ENCODE assay signal across 8 cellular contexts in genomic region chr6:32154514-32155161, GRCh38. TPM values are rescaled to one million over a fixed set of nuclear protein-coding genes. Genes with fewer than 3 reads are reported as not detected.
A peak's percentile ranks its signal among the peaks of the same experiment; 100 is the strongest.
DNase-seq lines count a peak whose midpoint lies in the region; ATAC-seq and TF ChIP-seq lines count a peak whose summit lies in the region.

No MANE protein-coding gene starts in this region.

- H3K36me3 ChIP-seq in Loucy (ENCODE audit: insufficient read depth, low read length) = peaks cover 11% of the 10 kb centered on the region; the same call in 1 of the 2 replicates
- H3K36me3 ChIP-seq in adipocyte (ENCODE audit: control insufficient read depth, insufficient read depth, low read length, severe bottlenecking) = peaks cover 21% of the 10 kb centered on the region
- H3K36me3 ChIP-seq in heart right ventricle = peaks cover 0 to 41% (median 23%) of the 10 kb centered on the region in 9 donors

- H3F3A ChIP-seq in Loucy (ENCODE audit: low read depth) = no peaks in the 10 kb centered on the region

- peaks cover 17% of the 10 kb centered on the region for H3K79me2 ChIP-seq in Loucy (ENCODE audit: insufficient read depth, low read length)

- ATAC-seq in GM19023 (IDR thresholded peaks at IDR 0.05; ENCODE audit: unreplicated experiment) (peak; percentile 56), SK-N-SH treated with all-trans-retinoic acid at 6 μM for 48 hours (peak; percentile 79), heart right ventricle (peak; percentile 36 to 78 (median 66)), GM18505 (IDR thresholded peaks at IDR 0.05; ENCODE audit: unreplicated experiment) (no peak)

- peak overlapping the region; percentile 60 to 96 (median 91) for H3K27ac ChIP-seq in heart right ventricle

- H3K9me3 ChIP-seq in Loucy (ENCODE audit: insufficient read depth, low read depth, low read length) (no peaks in the 10 kb centered on the region), adipocyte (ENCODE audit: control insufficient read depth, low read length) (no peaks in the 10 kb centered on the region), heart right ventricle (no peaks in the 10 kb centered on the region)

- H3K9me2 ChIP-seq in Loucy (replicated peaks; ENCODE audit: low read depth, low read length) = no peaks in the 10 kb centered on the region

- H2AFZ ChIP-seq in Loucy (ENCODE audit: low read length) = peak overlapping the region; percentile 93

- H3K9ac ChIP-seq in Loucy (ENCODE audit: low read depth, low read length, poor library complexity, severe bottlenecking) = peak overlapping the region; percentile 70
- peak overlapping the region; percentile 88 for H3K9ac ChIP-seq in adipocyte (ENCODE audit: low read length)

- TF ChIP-seq POLR2A in GM18505 (IDR thresholded peaks at IDR 0.05; ENCODE audit: borderline replicate concordance, extremely low read depth, insufficient read depth, insufficient read length) = no peak

- 5 to 7% methylated on average over 33 to 34 of the region's 34 CpGs for WGBS in heart right ventricle, 2 donors

- intact Hi-C loops in heart right ventricle (cut with DNase I) (loop anchor here in 5 of 10 donors (1.0 to 5.0 kb wide), 4 partner anchors 22 to 37 kb away; partner anchors contain the start of gene AGPAT1 (in 2 of the 5)), posterior cingulate gyrus (cut with DNase I) (loop anchor here (1.0 to 5.0 kb wide), 2 partner anchors 24 to 37 kb away; partner anchors contain the start of gene FKBPL)

- H3K4me2 ChIP-seq in Loucy (ENCODE audit: low read depth, low read length, poor library complexity, severe bottlenecking) = peak overlapping the region; percentile 93

- H4K20me1 ChIP-seq in Loucy (ENCODE audit: insufficient read depth, low read length, poor library complexity, severe bottlenecking) = no peaks in the 10 kb centered on the region

- H3K4me1 ChIP-seq in Loucy (ENCODE audit: insufficient read depth, low read length, poor library complexity, severe bottlenecking) (peaks cover 21% of the 10 kb centered on the region), adipocyte (ENCODE audit: control insufficient read depth, insufficient read depth, low read length) (peaks cover 28% of the 10 kb centered on the region), heart right ventricle (peaks cover 6 to 48% (median 30%) of the 10 kb centered on the region in 9 donors)

- DNase-seq in AG08395 (ENCODE audit: low spot score) = peak; percentile 75
- DNase-seq in adipocyte (ENCODE audit: low read depth) = peak; percentile 82
- peak; percentile 21 to 66 for DNase-seq in heart right ventricle
- peak in 7 of 10 donors; percentile 40 to 93 (median 65) for DNase-seq in posterior cingulate gyrus

- H3K4me3 ChIP-seq in Loucy (ENCODE audit: low read length, poor library complexity, severe bottlenecking) (peak overlapping the region; percentile 90), adipocyte (ENCODE audit: low read length) (peak overlapping the region; percentile 90), heart right ventricle (peak overlapping the region; percentile 58 to 91 (median 80))

- no peaks in the 10 kb centered on the region for H3K27me3 ChIP-seq in Loucy (ENCODE audit: insufficient read depth, low read length, poor library complexity, severe bottlenecking)
- peaks cover 6% of the 10 kb centered on the region for H3K27me3 ChIP-seq in adipocyte (replicated peaks; ENCODE audit: control insufficient read depth, insufficient read depth, low read length)
- H3K27me3 ChIP-seq in heart right ventricle = peaks cover 0 to 49% (median 4%) of the 10 kb centered on the region in 7 donors

- peak; percentile 63 for TF ChIP-seq CTCF in Loucy (conservative IDR thresholded peaks at IDR 0.05; ENCODE audit: low read length)
- TF ChIP-seq CTCF in heart right ventricle (IDR thresholded peaks at IDR 0.05) = peak; percentile 15 to 70 (median 58)

TF ChIP-seq in SK-N-SH treated with all-trans-retinoic acid at 6 μM for 48 hours, 23 proteins besides CTCF, POLR2A, EP300 and RAD21 (continues in another document):
- TF ChIP-seq TSHZ2 (CRISPR knock-in tag; IDR thresholded peaks at IDR 0.05) (no peak), GLIS3 (CRISPR knock-in tag; IDR thresholded peaks at IDR 0.05) (no peak), ESRRG (CRISPR knock-in tag; IDR thresholded peaks at IDR 0.05) (no peak), CSRNP3 (CRISPR knock-in tag; IDR thresholded peaks at IDR 0.05) (no peak), PATZ1 (CRISPR knock-in tag; IDR thresholded peaks at IDR 0.05; ENCODE audit: borderline replicate concordance) (no peak), CSDC2 (CRISPR knock-in tag; IDR thresholded peaks at IDR 0.05) (no peak), CREB5 (CRISPR knock-in tag; IDR thresholded peaks at IDR 0.05; ENCODE audit: low read depth) (no peak), OSR1 (CRISPR knock-in tag; IDR thresholded peaks at IDR 0.05) (no peak)

RNA-seq across cellular contexts. Expression of gene PPT2, which starts 0.7 kb away (rescaled TPM):
- total RNA-seq in heart right ventricle = 10 to 100 TPM; 18.0 to 31.8 (median 23.7) TPM
- 10 to 100 TPM; 16.8 to 17.6 TPM for polyA plus RNA-seq in heart right ventricle

RNA-seq across cellular contexts. Expression of gene PRRT1, which starts 2.9 kb away (rescaled TPM):
- total RNA-seq in heart right ventricle = 1 to 10 TPM in 3 of 10 donors, under 1 TPM in 7; 0.17 to 1.4 (median 0.49) TPM
- polyA plus RNA-seq in heart right ventricle = 1 to 10 TPM; 1.1 to 2.9 TPM

RNA-seq across cellular contexts. Expression of gene EGFL8, which starts 9.8 kb away (rescaled TPM):
- total RNA-seq in heart right ventricle = 10 to 100 TPM in 1 of 10 donors, 1 to 10 TPM in 9; 6.8 to 11.3 (median 8.4) TPM
- 10 to 100 TPM in 1 of 2 donors, 1 to 10 TPM in 1; 6.7 to 32.8 TPM for polyA plus RNA-seq in heart right ventricle

RNA-seq across cellular contexts. Expression of gene AGPAT1, which starts 21.2 kb away (rescaled TPM):
- total RNA-seq in heart right ventricle = 10 to 100 TPM; 39.0 to 63.1 (median 47.4) TPM
- 10 to 100 TPM; 50.8 to 56.3 TPM for polyA plus RNA-seq in heart right ventricle

RNA-seq across cellular contexts. Expression of gene RNF5, which starts 23.6 kb away (rescaled TPM):
- 100 to 1,000 TPM in 1 of 10 donors, 10 to 100 TPM in 9; 75.5 to 122 (median 82.7) TPM for total RNA-seq in heart right ventricle
- polyA plus RNA-seq in heart right ventricle = 100 to 1,000 TPM in 1 of 2 donors, 10 to 100 TPM in 1; 53.0 to 132 TPM
